ENCODE assay signal across 1 cellular context in the genomic region with DNA sequence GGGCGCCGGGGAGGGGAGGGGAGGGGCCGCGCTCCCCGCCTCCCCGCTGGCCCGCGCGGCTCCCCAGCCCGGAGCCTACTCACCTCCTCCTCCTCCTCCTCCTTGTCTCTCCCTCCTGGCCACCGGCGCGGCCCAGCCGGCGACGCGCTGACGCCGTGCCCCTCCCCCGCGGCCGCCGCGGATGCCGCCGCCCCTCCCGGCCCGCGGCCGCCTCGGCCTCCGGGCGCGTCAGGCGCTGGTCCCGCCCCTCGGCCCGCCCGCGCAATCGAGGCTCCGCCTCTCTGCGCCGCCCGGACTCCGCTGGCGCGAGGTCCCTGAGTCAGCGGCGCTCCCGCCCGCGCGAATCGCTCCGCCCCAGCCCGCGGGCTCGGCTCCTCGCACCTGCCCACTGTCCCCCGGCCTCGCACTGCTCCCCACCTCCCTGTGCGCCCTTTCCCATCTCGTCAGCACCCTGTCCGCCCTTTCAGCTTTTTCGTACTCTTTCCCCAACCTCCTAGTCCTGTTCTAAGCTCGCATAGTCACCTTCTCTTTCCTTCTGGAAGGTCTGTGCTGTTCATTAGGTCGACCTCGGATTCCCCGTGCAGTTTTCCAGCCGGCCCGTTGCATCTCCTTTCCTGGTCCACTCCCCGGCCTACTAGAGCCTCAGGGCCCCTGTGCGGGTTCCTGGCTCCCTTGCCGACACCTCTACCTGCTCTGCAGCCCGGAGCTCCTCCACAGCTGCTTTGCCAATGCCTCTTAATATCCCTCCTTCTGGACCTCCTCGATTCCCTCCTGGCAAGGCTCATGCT.
TF ChIP-seq lines count a peak whose summit lies in the region.

No MANE protein-coding gene starts in this region.

TF ChIP-seq in K562, 482 proteins besides CTCF, POLR2A, EP300 and RAD21 (continued from another document and continues in another):
- TF ChIP-seq CHD7 (IDR thresholded peaks at IDR 0.05; ENCODE audit: low read depth, low read length) (no peak), MEF2A (IDR thresholded peaks at IDR 0.05; ENCODE audit: control insufficient read depth, low read depth, low read length) (no peak), MTA2 (IDR thresholded peaks at IDR 0.05; ENCODE audit: low read depth) (peak; percentile 27; the same call in 1 of the 2 replicates), OTX1 (CRISPR knock-in tag; IDR thresholded peaks at IDR 0.05) (0 out of 2 replicates have a peak, but pooled peaks have one; percentile 35), ZNF263 (CRISPR knock-in tag; IDR thresholded peaks at IDR 0.05; ENCODE audit: borderline replicate concordance) (0 out of 2 replicates have a peak, but pooled peaks have one; percentile 48), MAZ (CRISPR knock-in tag; conservative IDR thresholded peaks at IDR 0.05 in 1 of 2, IDR thresholded peaks at IDR 0.05 in 1 of 2) (peak in 1 of 2 experiments; percentile 79; a peak in 3 of 4 replicates), TRIM24 (IDR thresholded peaks at IDR 0.05) (peak in 1 of 2 experiments; percentile 58; a peak in 1 of 4 replicates), ZNF3 (CRISPR knock-in tag; IDR thresholded peaks at IDR 0.05) (no peak), JUND (IDR thresholded peaks at IDR 0.05; ENCODE audit: borderline replicate concordance, low read depth, low read length) (peak; percentile 48; the same call in 1 of the 2 replicates), JUND (tag; IDR thresholded peaks at IDR 0.05; ENCODE audit: borderline replicate concordance, low read depth, low read length) (peak; percentile 43; the same call in 1 of the 3 replicates), SUPT5H (IDR thresholded peaks at IDR 0.05) (peak; percentile 88), PHTF2 (CRISPR knock-in tag; IDR thresholded peaks at IDR 0.05) (no peak), SIN3B (IDR thresholded peaks at IDR 0.05; ENCODE audit: low read depth) (0 out of 2 replicates have a peak, but pooled peaks have one; percentile 27), HEY1 (CRISPR knock-in tag; IDR thresholded peaks at IDR 0.05; ENCODE audit: borderline replicate concordance) (no peak), ZSCAN29 (IDR thresholded peaks at IDR 0.05) (no peak; the same call in 1 of the 2 replicates), BMI1 (IDR thresholded peaks at IDR 0.05; ENCODE audit: low read length) (no peak), REST (CRISPR knock-in tag; IDR thresholded peaks at IDR 0.05; ENCODE audit: low read depth) (no peak), SRSF7 (optimal IDR thresholded peaks at IDR 0.05; ENCODE audit: low read depth, low read length) (no peak), CXXC5 (CRISPR knock-in tag; IDR thresholded peaks at IDR 0.05) (peak; percentile 91), CREB5 (CRISPR knock-in tag; IDR thresholded peaks at IDR 0.05) (no peak), HOXB6 (CRISPR knock-in tag; IDR thresholded peaks at IDR 0.05; ENCODE audit: borderline replicate concordance) (no peak), NEUROD1 (IDR thresholded peaks at IDR 0.05; ENCODE audit: borderline replicate concordance, low read depth, low read length, partially characterized antibody) (peak; percentile 36), NCOA2 (IDR thresholded peaks at IDR 0.05; ENCODE audit: partially characterized antibody in 2 of 2) (no peak), CBX1 (IDR thresholded peaks at IDR 0.05; ENCODE audit: low read depth) (peak; percentile 57; the same call in 1 of the 2 replicates), CSDE1 (IDR thresholded peaks at IDR 0.05) (no peak), TCF3 (CRISPR knock-in tag; IDR thresholded peaks at IDR 0.05) (0 out of 2 replicates have a peak, but pooled peaks have one; percentile 19), ZEB2 (IDR thresholded peaks at IDR 0.05) (peak; percentile 55; the same call in 1 of the 2 replicates), ARID1B (IDR thresholded peaks at IDR 0.05) (peak; percentile 57), ZNF316 (IDR thresholded peaks at IDR 0.05) (peak; percentile 56), DPF2 (IDR thresholded peaks at IDR 0.05) (peak; percentile 82), YY1 (IDR thresholded peaks at IDR 0.05; ENCODE audit: borderline replicate concordance in 1 of 3, control insufficient read depth in 1 of 3, extremely low read depth in 1 of 3, insufficient read depth in 3 of 3, insufficient read length in 1 of 3, insufficient replicate concordance in 2 of 3, low read depth in 1 of 3, low read length in 2 of 3) (peak in 1 of 3 experiments; percentile 34), ZNF584 (CRISPR knock-in tag; IDR thresholded peaks at IDR 0.05; ENCODE audit: low read depth) (no peak), SMARCA4 (IDR thresholded peaks at IDR 0.05) (peak; percentile 48; the same call in 1 of the 2 replicates), SP1 (CRISPR knock-in tag; IDR thresholded peaks at IDR 0.05) (peak; percentile 49; the same call in 1 of the 2 replicates), ZNF354B (CRISPR knock-in tag; IDR thresholded peaks at IDR 0.05) (no peak), ZNF12 (CRISPR knock-in tag; IDR thresholded peaks at IDR 0.05) (0 out of 2 replicates have a peak, but pooled peaks have one; percentile 28), L3MBTL2 (IDR thresholded peaks at IDR 0.05) (peak; percentile 93), KDM2B (CRISPR knock-in tag; IDR thresholded peaks at IDR 0.05) (no peak), FUS (optimal IDR thresholded peaks at IDR 0.05; ENCODE audit: low read depth, low read length) (no peak)
- TF ChIP-seq, protein P1, sequence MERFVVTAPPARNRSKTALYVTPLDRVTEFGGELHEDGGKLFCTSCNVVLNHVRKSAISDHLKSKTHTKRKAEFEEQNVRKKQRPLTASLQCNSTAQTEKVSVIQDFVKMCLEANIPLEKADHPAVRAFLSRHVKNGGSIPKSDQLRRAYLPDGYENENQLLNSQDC (CRISPR knock-in tag; IDR thresholded peaks at IDR 0.05) = no peak
- TF ChIP-seq, protein P2, sequence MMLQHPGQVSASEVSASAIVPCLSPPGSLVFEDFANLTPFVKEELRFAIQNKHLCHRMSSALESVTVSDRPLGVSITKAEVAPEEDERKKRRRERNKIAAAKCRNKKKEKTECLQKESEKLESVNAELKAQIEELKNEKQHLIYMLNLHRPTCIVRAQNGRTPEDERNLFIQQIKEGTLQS (IDR thresholded peaks at IDR 0.05) = 0 out of 2 replicates have a peak, but pooled peaks have one; percentile 11
- TF ChIP-seq, protein P2 (CRISPR knock-in tag; conservative IDR thresholded peaks at IDR 0.05) = no peak
- TF ChIP-seq, protein P3, sequence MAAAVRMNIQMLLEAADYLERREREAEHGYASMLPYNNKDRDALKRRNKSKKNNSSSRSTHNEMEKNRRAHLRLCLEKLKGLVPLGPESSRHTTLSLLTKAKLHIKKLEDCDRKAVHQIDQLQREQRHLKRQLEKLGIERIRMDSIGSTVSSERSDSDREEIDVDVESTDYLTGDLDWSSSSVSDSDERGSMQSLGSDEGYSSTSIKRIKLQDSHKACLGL (CRISPR knock-in tag; IDR thresholded peaks at IDR 0.05; ENCODE audit: borderline replicate concordance, poor library complexity, severe bottlenecking) = no peak
